Comparison of ENCODE assay signal across 9 cellular contexts in the genomic region with DNA sequence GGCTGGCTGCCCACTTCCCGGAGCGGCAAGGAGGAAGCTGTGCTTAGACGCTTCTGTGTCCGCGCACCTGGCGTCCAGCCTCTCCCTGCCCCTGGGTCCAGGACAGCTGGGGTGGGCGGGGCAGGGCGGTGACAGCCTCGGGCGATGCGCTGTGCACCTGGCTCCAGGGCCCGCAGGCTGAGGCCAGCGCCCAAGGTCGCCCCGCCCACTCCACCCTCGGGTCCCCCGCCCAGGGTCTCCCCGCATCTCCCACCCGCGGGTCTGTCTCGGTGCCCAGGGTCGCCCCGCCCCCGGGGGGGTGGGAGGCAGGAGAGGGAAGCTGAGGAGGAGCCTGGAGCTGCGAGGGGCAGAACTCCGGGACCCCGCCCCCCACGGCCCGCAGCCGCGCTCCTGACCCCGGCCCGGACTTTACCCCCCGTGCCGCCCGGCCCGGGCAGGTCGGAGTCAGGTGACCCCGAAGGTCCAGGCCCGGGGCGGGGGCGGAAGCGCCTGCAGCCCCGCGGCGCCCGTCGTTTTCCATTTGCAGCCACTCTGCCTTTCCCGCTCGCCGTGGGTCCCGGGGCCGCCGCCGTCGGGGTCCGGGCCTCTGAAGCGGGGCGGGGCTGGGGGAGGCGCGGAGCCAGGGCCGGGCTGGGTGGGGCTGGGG. TPM values are rescaled to one million over a fixed set of nuclear protein-coding genes. Genes with fewer than 3 reads are reported as not detected.
DNase-seq lines count a peak whose midpoint lies in the region; ATAC-seq and TF ChIP-seq lines count a peak whose summit lies in the region.
"Had no signal": no experiment of that assay in that cellular context is flagged by ENCODE, and none has a peak within 500 bp of the region (broad histone marks: within the 10 kb centered on the region; RNA-seq: fewer than 3 reads in every experiment).

A gene with protein sequence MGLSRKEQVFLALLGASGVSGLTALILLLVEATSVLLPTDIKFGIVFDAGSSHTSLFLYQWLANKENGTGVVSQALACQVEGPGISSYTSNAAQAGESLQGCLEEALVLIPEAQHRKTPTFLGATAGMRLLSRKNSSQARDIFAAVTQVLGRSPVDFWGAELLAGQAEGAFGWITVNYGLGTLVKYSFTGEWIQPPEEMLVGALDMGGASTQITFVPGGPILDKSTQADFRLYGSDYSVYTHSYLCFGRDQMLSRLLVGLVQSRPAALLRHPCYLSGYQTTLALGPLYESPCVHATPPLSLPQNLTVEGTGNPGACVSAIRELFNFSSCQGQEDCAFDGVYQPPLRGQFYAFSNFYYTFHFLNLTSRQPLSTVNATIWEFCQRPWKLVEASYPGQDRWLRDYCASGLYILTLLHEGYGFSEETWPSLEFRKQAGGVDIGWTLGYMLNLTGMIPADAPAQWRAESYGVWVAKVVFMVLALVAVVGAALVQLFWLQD (minus strand): TSS at position 69 of the 646 bp plus-strand sequence. CDS start 3,072 bp downstream, outside the sequence.

- TF ChIP-seq RAD21 in SK-N-SH (IDR thresholded peaks at IDR 0.05; ENCODE audit: low read length), result no peak

- peaks cover 2% of the 10 kb centered on the region for H3K9me3 Mint-ChIP-seq in glutamatergic neuron (ENCODE audit: unreplicated experiment)
- H3K9me3 Mint-ChIP-seq: dendritic cell treated with granulocyte-macrophage colony-stimulating factor and Interleukin-4, amounts not matched to agents 40 ng/mL and 50 ng/mL, for 4 days had no signal

- TF ChIP-seq CTCF in SK-N-SH (IDR thresholded peaks at IDR 0.05) (no peak), glutamatergic neuron (IDR thresholded peaks at IDR 0.05; ENCODE audit: partially characterized antibody, unreplicated experiment) (no peak)

- no peak for TF ChIP-seq EP300 in SK-N-SH (IDR thresholded peaks at IDR 0.05; ENCODE audit: borderline replicate concordance in 1 of 2, low read depth in 1 of 2, low read length in 1 of 2)

- peaks cover 7% of the 10 kb centered on the region for H3F3A ChIP-seq in SK-N-SH (replicated peaks; ENCODE audit: insufficient read depth)

- no peak within 1 kb of the TSS for H3K27ac Mint-ChIP-seq in glutamatergic neuron (ENCODE audit: unreplicated experiment)

- no peak within 1 kb of the TSS for H3K27ac ChIP-seq in SK-N-SH (ENCODE audit: low read depth in 2 of 2, low read length in 1 of 2)

- H3K4me2 ChIP-seq in SK-N-SH, result peak within 1 kb of the TSS; percentile 81

- H3K36me3 ChIP-seq in SK-N-SH (replicated peaks in 1 of 2; ENCODE audit: control insufficient read depth in 1 of 2, insufficient read depth in 2 of 2, low read length in 1 of 2), result no peaks in the 10 kb centered on the region

- H3K4me1 Mint-ChIP-seq in glutamatergic neuron (ENCODE audit: low read depth, unreplicated experiment), result peaks cover 6% of the 10 kb centered on the region

- H3K4me1 ChIP-seq in SK-N-SH (ENCODE audit: control insufficient read depth in 1 of 2, insufficient read depth in 2 of 2, low read depth in 1 of 2, low read length in 1 of 2), result peaks cover 0 to 10% of the 10 kb centered on the region in 2 experiments; a peak in 1 of 4 replicates

- in situ Hi-C loops in ACHN (cut with HindIII; ENCODE audit: low pct_ligation_motif_present, low pct_unique_long_range_greater_than_20kb, low sequenced_read_pairs), result no loop called here

- H3K27me3 Mint-ChIP-seq in glutamatergic neuron (ENCODE audit: unreplicated experiment), result peaks cover 2% of the 10 kb centered on the region

- H4K20me1 ChIP-seq in SK-N-SH (ENCODE audit: insufficient read depth), result no peaks in the 10 kb centered on the region

- no peaks in the 10 kb centered on the region for H3K9me2 ChIP-seq in SK-N-SH

- peak within 1 kb of the TSS; percentile 93 for H3K4me3 Mint-ChIP-seq in glutamatergic neuron (ENCODE audit: unreplicated experiment)
- H3K4me3 Mint-ChIP-seq: dendritic cell treated with granulocyte-macrophage colony-stimulating factor and Interleukin-4, amounts not matched to agents 40 ng/mL and 50 ng/mL, for 4 days had no signal

- CTCF ChIA-PET in HEK293T (lab: Yijun Ruan, JAX), result interaction anchor here (1.2 kb wide), 1 partner anchor 19 kb away, joined by 4 read pairs; a partner anchor contains a TSS
- CTCF ChIA-PET in SK-N-SH (lab: Yijun Ruan, JAX), result interaction anchor here (0.7 to 7.0 kb wide), 4 partner anchors 13 to 154 kb away, joined by 3 to 53 read pairs (median 10); a partner anchor contains a TSS

- no peaks in the 10 kb centered on the region for H3K79me2 ChIP-seq in SK-N-SH (ENCODE audit: insufficient read depth)

- H3K36me3 Mint-ChIP-seq in glutamatergic neuron (ENCODE audit: unreplicated experiment), result no peaks in the 10 kb centered on the region

- H3K27me3 ChIP-seq in SK-N-SH (ENCODE audit: insufficient read depth), result peaks cover 4% of the 10 kb centered on the region; the same call in 1 of the 2 replicates

- ATAC-seq in GM21447 (IDR thresholded peaks at IDR 0.05; ENCODE audit: unreplicated experiment) (no peak), HG03095 (IDR thresholded peaks at IDR 0.05; ENCODE audit: unreplicated experiment) (no peak), HG03108 (IDR thresholded peaks at IDR 0.05; ENCODE audit: unreplicated experiment) (no peak)

- DNase-seq in ACHN (peak; percentile 50), HEK293T (ENCODE audit: extremely low spot score) (peak; percentile 62), SK-N-SH (peak; percentile 89), glutamatergic neuron (peak; percentile 86), posterior vena cava (ENCODE audit: low spot score) (peak; percentile 80)

- WGBS in SK-N-SH (ENCODE audit: low lambda C conversion rate), result 0% methylated on average over 16 of the region's 62 CpGs

- no peak within 1 kb of the TSS for H2AFZ ChIP-seq in SK-N-SH (ENCODE audit: low read depth)

- H3K9me3 ChIP-seq in SK-N-SH, result no peaks in the 10 kb centered on the region

- POLR2A ChIA-PET in HEK293T (lab: Yijun Ruan, JAX) (interaction anchor here (1.0 kb wide), 1 partner anchor 18 kb away, joined by 5 read pairs; a partner anchor contains a TSS), SK-N-SH (lab: Yijun Ruan, JAX) (no interaction called here)

- intact Hi-C loops in posterior vena cava (cut with DNase I), result no loop called here

- H3K4me3 ChIP-seq in SK-N-SH (ENCODE audit: low read depth in 2 of 2, low read length in 1 of 2), result peak within 1 kb of the TSS; percentile 43 to 47; a peak in 3 of 4 replicates

- no peak within 1 kb of the TSS for H3K9ac ChIP-seq in SK-N-SH

TF ChIP-seq in HEK293T, 16 proteins besides CTCF, POLR2A, EP300 and RAD21:
- no peak for TF ChIP-seq FOXK2 (IDR thresholded peaks at IDR 0.05)
- TF ChIP-seq ARNT (IDR thresholded peaks at IDR 0.05), result no peak
- no peak for TF ChIP-seq TARDBP (IDR thresholded peaks at IDR 0.05)
- TF ChIP-seq FOXA1 (IDR thresholded peaks at IDR 0.05), result no peak

TF ChIP-seq in SK-N-SH, 30 proteins besides CTCF, POLR2A, EP300 and RAD21:
- no peak for TF ChIP-seq YY1 (IDR thresholded peaks at IDR 0.05; ENCODE audit: low read depth)
- TF ChIP-seq JUND (IDR thresholded peaks at IDR 0.05), result no peak
- TF ChIP-seq TCF12 (IDR thresholded peaks at IDR 0.05), result no peak
- TF ChIP-seq ELF1 (IDR thresholded peaks at IDR 0.05), result no peak
- no peak for TF ChIP-seq FOXJ3 (CRISPR knock-in tag; IDR thresholded peaks at IDR 0.05)
- TF ChIP-seq EZH2phosphoT487 (IDR thresholded peaks at IDR 0.05; ENCODE audit: borderline replicate concordance, low read depth), result no peak
- TF ChIP-seq, protein P1, sequence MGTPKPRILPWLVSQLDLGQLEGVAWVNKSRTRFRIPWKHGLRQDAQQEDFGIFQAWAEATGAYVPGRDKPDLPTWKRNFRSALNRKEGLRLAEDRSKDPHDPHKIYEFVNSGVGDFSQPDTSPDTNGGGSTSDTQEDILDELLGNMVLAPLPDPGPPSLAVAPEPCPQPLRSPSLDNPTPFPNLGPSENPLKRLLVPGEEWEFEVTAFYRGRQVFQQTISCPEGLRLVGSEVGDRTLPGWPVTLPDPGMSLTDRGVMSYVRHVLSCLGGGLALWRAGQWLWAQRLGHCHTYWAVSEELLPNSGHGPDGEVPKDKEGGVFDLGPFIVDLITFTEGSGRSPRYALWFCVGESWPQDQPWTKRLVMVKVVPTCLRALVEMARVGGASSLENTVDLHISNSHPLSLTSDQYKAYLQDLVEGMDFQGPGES (IDR thresholded peaks at IDR 0.05; ENCODE audit: low read depth, low read length), result no peak
- no peak for TF ChIP-seq RXRA (IDR thresholded peaks at IDR 0.05; ENCODE audit: borderline replicate concordance, low read depth)
- TF ChIP-seq, protein P2, sequence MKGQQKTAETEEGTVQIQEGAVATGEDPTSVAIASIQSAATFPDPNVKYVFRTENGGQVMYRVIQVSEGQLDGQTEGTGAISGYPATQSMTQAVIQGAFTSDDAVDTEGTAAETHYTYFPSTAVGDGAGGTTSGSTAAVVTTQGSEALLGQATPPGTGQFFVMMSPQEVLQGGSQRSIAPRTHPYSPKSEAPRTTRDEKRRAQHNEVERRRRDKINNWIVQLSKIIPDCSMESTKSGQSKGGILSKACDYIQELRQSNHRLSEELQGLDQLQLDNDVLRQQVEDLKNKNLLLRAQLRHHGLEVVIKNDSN (IDR thresholded peaks at IDR 0.05; ENCODE audit: borderline replicate concordance, low read depth), result no peak

RNA-seq across cellular contexts. Expression of the gene that starts here (rescaled TPM):
- 0.18 and 0.30 TPM in 2 replicates for polyA plus RNA-seq in SK-N-SH (2012; rRNA removed)
- polyA plus RNA-seq in SK-N-SH (2012; cell fraction: cytosol; rRNA removed), result 0.03 and 0.12 TPM in 2 replicates
- 2.2 and 2.6 TPM in 2 replicates for polyA plus RNA-seq in SK-N-SH (2012; cell fraction: nucleus; rRNA removed)
- total RNA-seq in glutamatergic neuron (ENCODE audit: unreplicated experiment) (1.0 TPM), posterior vena cava (not detected)

Comparison
In these comparisons a context has a peak if more than half of its experiments do, and no peak if none do; other contexts are left out.
1. Peak in DNase-seq in posterior vena cava; RNA of the gene not detected or under 1 TPM.